In the genomic region with DNA sequence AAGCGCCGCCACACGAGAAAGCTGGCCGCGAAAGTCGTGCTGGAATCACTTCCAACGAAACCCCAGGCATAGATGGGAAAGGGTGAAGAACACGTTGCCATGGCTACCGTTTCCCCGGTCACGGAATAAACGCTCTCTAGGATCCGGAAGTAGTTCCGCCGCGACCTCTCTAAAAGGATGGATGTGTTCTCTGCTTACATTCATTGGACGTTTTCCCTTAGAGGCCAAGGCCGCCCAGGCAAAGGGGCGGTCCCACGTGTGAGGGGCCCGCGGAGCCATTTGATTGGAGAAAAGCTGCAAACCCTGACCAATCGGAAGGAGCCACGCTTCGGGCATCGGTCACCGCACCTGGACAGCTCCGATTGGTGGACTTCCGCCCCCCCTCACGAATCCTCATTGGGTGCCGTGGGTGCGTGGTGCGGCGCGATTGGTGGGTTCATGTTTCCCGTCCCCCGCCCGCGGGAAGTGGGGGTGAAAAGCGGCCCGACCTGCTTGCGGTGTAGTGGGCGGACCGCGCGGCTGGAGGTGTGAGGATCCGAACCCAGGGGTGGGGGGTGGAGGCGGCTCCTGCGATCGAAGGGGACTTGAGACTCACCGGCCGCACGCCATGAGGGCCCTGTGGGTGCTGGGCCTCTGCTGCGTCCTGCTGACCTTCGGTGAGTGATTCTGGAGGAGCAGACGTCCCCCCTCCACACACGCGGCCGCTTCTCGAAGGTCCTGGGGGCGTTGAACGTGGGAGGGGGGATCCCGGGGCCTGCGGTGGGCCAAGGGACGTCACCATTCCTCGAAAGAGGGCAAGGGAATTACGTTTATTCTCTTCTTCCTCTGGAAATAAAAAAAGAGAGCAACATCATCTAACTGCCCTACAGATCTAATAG, we compare ENCODE assay signal across 8 cellular contexts. TPM values are rescaled to one million over a fixed set of nuclear protein-coding genes. Genes with fewer than 3 reads are reported as not detected.
DNase-seq lines count a peak whose midpoint lies in the region; ATAC-seq and TF ChIP-seq lines count a peak whose summit lies in the region.

Gene HSP90B1 (plus strand): TSS at position 502 of the 878 bp plus-strand sequence. CDS start 106 bp downstream, at position 608.

- H3K4me3 ChIP-seq in H7 (ENCODE audit: insufficient read depth, low read depth, low read length), result peak within 1 kb of the TSS; percentile 68

- no peaks in the 10 kb centered on the region for H3K27me3 ChIP-seq in H7 (ENCODE audit: control insufficient read depth, insufficient read depth, low read length)

- peak within 1 kb of the TSS; percentile 98 for H3K4me3 Mint-ChIP-seq in natural killer cell

- peak; percentile 72 to 90 (median 75) for ATAC-seq in natural killer cell

- intact Hi-C loops in natural killer cell (cut with micrococcal nuclease), result loop anchor here (1.0 to 2.0 kb wide), 4 partner anchors 27 to 357 kb away; partner anchors contain the start of genes NFYB and TDG

- H3K27me3 Mint-ChIP-seq in natural killer cell (ENCODE audit: low read depth in 2 of 2), result peaks cover 0 to 3% of the 10 kb centered on the region in 2 donors

- peaks cover 6% of the 10 kb centered on the region for H3K36me3 Mint-ChIP-seq in natural killer cell

- peaks cover 22% of the 10 kb centered on the region for H3K36me3 ChIP-seq in H7 (replicated peaks; ENCODE audit: control insufficient read depth, insufficient read depth, low read length)

- H3K27ac Mint-ChIP-seq in natural killer cell, result peak within 1 kb of the TSS; percentile 100

- DNase-seq in ELF-1 (ENCODE audit: low read depth, low spot score), result peak; percentile 100
- peak; percentile 98 for DNase-seq in H7
- DNase-seq in M059J (ENCODE audit: low read depth), result peak; percentile 100
- DNase-seq in SHP77 (lab: John Stamatoyannopoulos, UW), result peak; percentile 99 to 100
- peak; percentile 99 for DNase-seq in activated effector memory CD4-positive, alpha-beta T cell treated with Interleukin-2 at 50 U/mL for 16 hours
- DNase-seq in fibroblast of peridontal ligament (ENCODE audit: extremely low read depth), result peak; percentile 100
- peak; percentile 100 for DNase-seq in natural killer cell
- peak; percentile 100 for DNase-seq in stimulated activated naive CD4-positive, alpha-beta T cell treated with Interleukin-2 at 50 U/mL for 16 hours (lab: John Stamatoyannopoulos, UW)

- peaks cover 51 to 60% of the 10 kb centered on the region in 2 donors for H3K4me1 Mint-ChIP-seq in natural killer cell

- H3K9me3 Mint-ChIP-seq in natural killer cell, result no peaks in the 10 kb centered on the region

- TF ChIP-seq CTCF in natural killer cell (IDR thresholded peaks at IDR 0.05), result no peak

RNA-seq across cellular contexts. Expression of gene HSP90B1, which starts in this region (rescaled TPM):
- 602 and 610 TPM in 2 replicates for total RNA-seq in H7 (2014; rRNA removed; shearing (Covaris generic))
- total RNA-seq in M059J (2014; rRNA removed; shearing (Covaris generic)), result 763 and 1,048 TPM in 2 replicates
- 100 to 1,000 TPM; 282 to 390 (median 389) TPM for total RNA-seq in natural killer cell

Comparison
In these comparisons a context has a peak if more than half of its experiments do, and no peak if none do; other contexts are left out.
1. Peak in every context shown above with its lines: DNase-seq, ATAC-seq and H3K4me3 ChIP-seq.